ENCODE assay signal across 18 cellular contexts in the genomic region with DNA sequence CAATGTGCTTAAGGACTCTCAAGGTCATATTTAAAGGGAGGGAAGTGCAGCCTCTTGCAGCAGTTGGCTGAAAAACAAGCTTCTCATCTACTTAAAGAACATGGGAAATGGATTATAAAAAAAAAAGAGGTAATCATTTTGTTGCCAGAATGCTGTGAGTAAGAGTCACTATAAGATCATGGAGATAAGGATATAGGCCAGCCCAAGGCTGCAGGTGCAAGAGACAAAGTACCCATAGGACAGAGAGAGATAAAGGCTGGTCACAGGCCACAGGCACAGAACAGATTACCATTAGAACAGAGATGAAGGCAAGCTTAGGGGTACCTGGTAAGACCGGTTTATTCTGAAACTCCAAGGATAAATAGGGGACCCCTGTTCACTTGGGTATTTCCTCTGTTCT.
DNase-seq lines count a peak whose midpoint lies in the region; ATAC-seq and FAIRE-seq lines count a peak whose summit lies in the region.
"Had no signal": no experiment of that assay in that cellular context is flagged by ENCODE, and none has a peak within 500 bp of the region (broad histone marks: within the 10 kb centered on the region; RNA-seq: fewer than 3 reads in every experiment).

No MANE protein-coding gene starts in this region.

- no peak for FAIRE-seq in small intestine (lab: Jason Lieb, UNC)
- FAIRE-seq: GM12891, GM18507, H54 had no signal

- H3K27me3 ChIP-seq in small intestine (ENCODE audit: control insufficient read depth in 2 of 2, insufficient read depth in 2 of 2, low read length in 2 of 2) = no peaks in the 10 kb centered on the region

- H3K27ac ChIP-seq in small intestine (ENCODE audit: low read depth in 1 of 2, low read length in 1 of 2) = no peak overlapping the region

- no peaks in the 10 kb centered on the region for H3K36me3 Mint-ChIP-seq in activated T-helper 17 cell treated with anti-CD3 and anti-CD28 coated beads, Interleukin-2, amount 50 U/mL, for 72 hours (ENCODE audit: low read depth)

- H3K36me3 ChIP-seq in small intestine (ENCODE audit: control insufficient read depth in 2 of 2, insufficient read depth in 2 of 2, low read length in 2 of 2) = no peaks in the 10 kb centered on the region
- H3K36me3 ChIP-seq: HAP-1 had no signal

- H3K4me1 ChIP-seq in small intestine (ENCODE audit: control insufficient read depth in 2 of 2, insufficient read depth in 1 of 2, low read depth in 1 of 2, low read length in 1 of 2) = peaks cover 0 to 2% of the 10 kb centered on the region in 2 donors

- DNase-seq in DMS79 (lab: John Stamatoyannopoulos, UW) (peak; percentile 47), DMS79 treated with DMSO at 0.1 percent for 48 hours (lab: John Stamatoyannopoulos, UW) (peak; percentile 66), dermis blood vessel endothelial cell (peak; percentile 18), small intestine (peak; percentile 27)
- DNase-seq: C1 segment of cervical spinal cord; Calu3; CD4-positive, alpha-beta memory T cell; COR-L47; DMS53; GF-D8; GOT3; HFFc6 had no signal

- H3K4me3 ChIP-seq in small intestine (ENCODE audit: low read depth in 1 of 2, low read length in 2 of 2) = no peak overlapping the region
- H3K4me3 ChIP-seq: HAP-1 had no signal

- 96 to 99% (median 97%) methylated on average over 1 of the region's 1 CpG for WGBS in small intestine, 3 donors

- H3K27ac Mint-ChIP-seq in activated T-helper 17 cell treated with anti-CD3 and anti-CD28 coated beads, Interleukin-2, amount 50 U/mL, for 72 hours = no peak overlapping the region
- H3K27ac Mint-ChIP-seq: CD4-positive, alpha-beta memory T cell; HFFc6 had no signal

- ATAC-seq in activated T-helper 17 cell treated with anti-CD3 and anti-CD28 coated beads, Interleukin-2, amount 50 U/mL, for 72 hours (replicated peaks) = no peak
- no peak for ATAC-seq in GM19467 (IDR thresholded peaks at IDR 0.05; ENCODE audit: unreplicated experiment)

- H3K4me1 Mint-ChIP-seq in activated T-helper 17 cell treated with anti-CD3 and anti-CD28 coated beads, Interleukin-2, amount 50 U/mL, for 72 hours = peaks cover 11% of the 10 kb centered on the region

- no peak overlapping the region for H3K4me3 Mint-ChIP-seq in activated T-helper 17 cell treated with anti-CD3 and anti-CD28 coated beads, Interleukin-2, amount 50 U/mL, for 72 hours
- H3K4me3 Mint-ChIP-seq: CD4-positive, alpha-beta memory T cell; HFFc6 had no signal

- H3K27me3 Mint-ChIP-seq in activated T-helper 17 cell treated with anti-CD3 and anti-CD28 coated beads, Interleukin-2, amount 50 U/mL, for 72 hours = no peaks in the 10 kb centered on the region
- H3K27me3 Mint-ChIP-seq: CD4-positive, alpha-beta memory T cell had no signal

- peaks cover 5% of the 10 kb centered on the region for H3K9me3 Mint-ChIP-seq in activated T-helper 17 cell treated with anti-CD3 and anti-CD28 coated beads, Interleukin-2, amount 50 U/mL, for 72 hours
- H3K9me3 Mint-ChIP-seq: HFFc6 had no signal

- H3K9me3 ChIP-seq in small intestine (ENCODE audit: control insufficient read depth, low read depth) = no peaks in the 10 kb centered on the region
- H3K9me3 ChIP-seq: HAP-1 had no signal
